8 cellular contexts compared by ENCODE assay signal in genomic region chr5:16937023-16937379, GRCh38. TPM values are rescaled to one million over a fixed set of nuclear protein-coding genes. Genes with fewer than 3 reads are reported as not detected.
A peak's percentile ranks its signal among the peaks of the same experiment; 100 is the strongest.
DNase-seq lines count a peak whose midpoint lies in the region; ATAC-seq and TF ChIP-seq lines count a peak whose summit lies in the region.

No MANE protein-coding gene starts in this region.

- no peak for ATAC-seq in GM18519 (IDR thresholded peaks at IDR 0.05; ENCODE audit: low FRiP score, unreplicated experiment)

- H3K4me1 Mint-ChIP-seq in MCF 10A (ENCODE audit: insufficient read depth, unreplicated experiment) = peaks cover 26% of the 10 kb centered on the region
- peaks cover 35% of the 10 kb centered on the region for H3K4me1 Mint-ChIP-seq in mesothelial cell of epicardium

- POLR2A ChIA-PET in HEK293 (lab: Yijun Ruan, JAX) (interaction anchor here (0.6 to 1.7 kb wide), 7 partner anchors 29 to 253 kb away, joined by 3 to 5 read pairs (median 4); no protein-coding TSS in a partner anchor), MCF 10A (lab: Yijun Ruan, JAX) (interaction anchor here (0.5 to 2.4 kb wide), 27 partner anchors 9 to 1128 kb away, joined by 3 to 44 read pairs (median 4); no protein-coding TSS in a partner anchor)

- no peaks in the 10 kb centered on the region for H3K9me3 ChIP-seq in HEK293 (ENCODE audit: control insufficient read depth, insufficient read depth, low read depth, low read length)

- H3K27me3 Mint-ChIP-seq in MCF 10A (ENCODE audit: insufficient read depth, unreplicated experiment) (peaks cover 30% of the 10 kb centered on the region), mesothelial cell of epicardium (ENCODE audit: low read depth) (peaks cover 33% of the 10 kb centered on the region)

- no TSS peak for BruUV-seq in MCF 10A (replicated peaks; lab: Mats Ljungman, UMichigan)

- H3K4me3 Mint-ChIP-seq in MCF 10A (ENCODE audit: unreplicated experiment) = peak overlapping the region; percentile 82
- H3K4me3 Mint-ChIP-seq in mesothelial cell of epicardium = peak overlapping the region; percentile 84

- H3K27ac Mint-ChIP-seq in MCF 10A (ENCODE audit: low read depth, unreplicated experiment) (peak overlapping the region; percentile 76), mesothelial cell of epicardium (peak overlapping the region; percentile 73)

- H3K4me1 ChIP-seq in HEK293 (ENCODE audit: control insufficient read depth, insufficient read depth, low read length) = peaks cover 20% of the 10 kb centered on the region

- peak overlapping the region; percentile 67 for H3K4me3 ChIP-seq in HEK293 (ENCODE audit: low read depth, low read length)

- CTCF ChIA-PET in HEK293 (lab: Yijun Ruan, JAX) = interaction anchor here (0.6 to 2.3 kb wide), 6 partner anchors 24 to 253 kb away, joined by 3 to 22 read pairs (median 4); no protein-coding TSS in a partner anchor
- CTCF ChIA-PET in MCF 10A (lab: Yijun Ruan, JAX) = interaction anchor here (0.6 to 3.4 kb wide), 5 partner anchors 9 to 345 kb away, joined by 3 to 19 read pairs (median 4); no protein-coding TSS in a partner anchor

- H3K36me3 Mint-ChIP-seq in MCF 10A (ENCODE audit: insufficient read depth, unreplicated experiment) (no peaks in the 10 kb centered on the region), mesothelial cell of epicardium (no peaks in the 10 kb centered on the region)

- DNase-seq in MCF 10A (ENCODE audit: unreplicated experiment) = peak; percentile 74
- no peak for DNase-seq in mesothelial cell of epicardium (ENCODE audit: low spot score in 2 of 2, unreplicated experiment in 2 of 2)
- no peak for DNase-seq in middle frontal gyrus (ENCODE audit: extremely low spot score, low spot score)
- no peak for DNase-seq in amygdala (lab: John Stamatoyannopoulos, UW)
- no peak for DNase-seq in GM19238 (ENCODE audit: insufficient read length, low spot score)

- H3K36me3 ChIP-seq in HEK293 (ENCODE audit: control insufficient read depth in 2 of 2, insufficient read depth in 1 of 2, low read length in 2 of 2) = no peaks in the 10 kb centered on the region

- H3K9me3 Mint-ChIP-seq in MCF 10A (ENCODE audit: unreplicated experiment) (no peaks in the 10 kb centered on the region), mesothelial cell of epicardium (no peaks in the 10 kb centered on the region)

- H3K27ac ChIP-seq in 22Rv1 = peak overlapping the region; percentile 70
- no peak overlapping the region; the same call in 1 of the 2 replicates for H3K27ac ChIP-seq in HEK293 (ENCODE audit: extremely low read depth, low read depth, low read length)

- no peak for TF ChIP-seq CTCF in 22Rv1 (IDR thresholded peaks at IDR 0.05)
- TF ChIP-seq CTCF in HEK293 (tag by site-specific recombination; IDR thresholded peaks at IDR 0.05) = no peak
- TF ChIP-seq CTCF in MCF 10A (IDR thresholded peaks at IDR 0.05; ENCODE audit: unreplicated experiment) = no peak
- TF ChIP-seq CTCF in mesothelial cell of epicardium (IDR thresholded peaks at IDR 0.05; ENCODE audit: unreplicated experiment) = no peak

- intact Hi-C loops in MCF 10A (cut with micrococcal nuclease) = loop anchor here (2.0 kb wide), 1 partner anchor 76 kb away; no protein-coding TSS in a partner anchor

TF ChIP-seq in HEK293, 187 proteins besides CTCF, POLR2A, EP300 and RAD21:
- TF ChIP-seq ZNF645 (tag by site-specific recombination; IDR thresholded peaks at IDR 0.05) (no peak), ZNF623 (tag by site-specific recombination; IDR thresholded peaks at IDR 0.05) (no peak), ZNF704 (tag by site-specific recombination; IDR thresholded peaks at IDR 0.05) (no peak), KLF10 (tag by site-specific recombination; IDR thresholded peaks at IDR 0.05) (no peak), ZNF76 (tag by site-specific recombination; IDR thresholded peaks at IDR 0.05; ENCODE audit: borderline replicate concordance, low read depth) (no peak), PATZ1 (tag by site-specific recombination; IDR thresholded peaks at IDR 0.05) (no peak), ZNF600 (tag by site-specific recombination; IDR thresholded peaks at IDR 0.05) (no peak), SP3 (tag by site-specific recombination; IDR thresholded peaks at IDR 0.05) (no peak), ZNF202 (tag by site-specific recombination; IDR thresholded peaks at IDR 0.05; ENCODE audit: borderline replicate concordance) (no peak), ZNF157 (tag by site-specific recombination; IDR thresholded peaks at IDR 0.05) (no peak), ZNF549 (tag by site-specific recombination; IDR thresholded peaks at IDR 0.05) (no peak), PRDM1 (tag by site-specific recombination; IDR thresholded peaks at IDR 0.05) (no peak), ZBTB17 (tag by site-specific recombination; IDR thresholded peaks at IDR 0.05) (no peak), ZNF341 (tag by site-specific recombination; IDR thresholded peaks at IDR 0.05; ENCODE audit: low read depth) (no peak), BCL11A (tag by site-specific recombination; IDR thresholded peaks at IDR 0.05; ENCODE audit: low read depth) (no peak), ZNF561 (tag by site-specific recombination; IDR thresholded peaks at IDR 0.05; ENCODE audit: borderline replicate concordance) (no peak), ZNF274 (IDR thresholded peaks at IDR 0.05; ENCODE audit: low read length) (no peak), ZNF274 (tag by site-specific recombination; IDR thresholded peaks at IDR 0.05; ENCODE audit: borderline replicate concordance) (no peak)

RNA-seq across cellular contexts. Expression of gene MYO10, which starts 0.9 kb away (rescaled TPM):
- total RNA-seq in MCF 10A (2022) = 35.7 and 36.0 TPM in 2 replicates
- total RNA-seq in mesothelial cell of epicardium = 50.1 to 56.7 TPM (median 51.9 TPM) in 3 replicates
